In genomic region chr14:42192659-42193425, GRCh38 we compare ENCODE assay signal across 1 cellular context.
TF ChIP-seq lines count a peak whose summit lies in the region.

No MANE protein-coding gene starts in this region.

TF ChIP-seq in GM12878, 131 proteins besides CTCF, POLR2A, EP300 and RAD21 (continued from another document):
- TF ChIP-seq ZBTB11 (CRISPR knock-in tag; IDR thresholded peaks at IDR 0.05) (no peak), FOXK2 (IDR thresholded peaks at IDR 0.05) (0 out of 2 replicates have a peak, but pooled peaks have one; percentile 19), MYC (IDR thresholded peaks at IDR 0.05; ENCODE audit: insufficient read depth, insufficient read length, insufficient replicate concordance, low read length, severe bottlenecking) (no peak)
